ENCODE assay signal across 23 cellular contexts in the genomic region with DNA sequence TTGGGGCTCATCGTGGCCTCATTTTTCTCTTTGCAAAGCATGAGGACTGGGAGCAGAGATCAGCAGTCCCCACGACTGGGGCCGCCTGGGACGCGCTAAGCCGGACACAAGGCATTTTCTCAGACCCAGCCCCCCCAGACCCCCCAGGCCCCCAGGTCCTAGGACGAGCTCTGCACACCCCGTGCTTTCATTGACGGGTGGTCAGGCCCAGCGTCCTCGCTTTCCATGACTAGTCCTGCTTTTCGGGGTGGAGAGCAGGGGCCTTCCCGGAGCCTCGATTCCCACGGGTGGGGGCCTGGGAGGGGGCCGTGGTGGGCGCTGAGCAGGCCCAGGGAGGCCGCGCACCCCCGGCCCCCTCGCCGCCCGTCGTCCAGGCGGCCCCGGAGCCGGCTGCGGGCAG. TPM values are rescaled to one million over a fixed set of nuclear protein-coding genes. Genes with fewer than 3 reads are reported as not detected.
"Had no signal": no experiment of that assay in that cellular context is flagged by ENCODE, and none has a peak within 500 bp of the region (broad histone marks: within the 10 kb centered on the region; RNA-seq: fewer than 3 reads in every experiment).

No MANE protein-coding gene starts in this region.

- H3K4me3 ChIP-seq: adrenal gland, coronary artery, gastrocnemius medialis, prostate gland, SK-N-MC, testis had no signal

- H3K27ac ChIP-seq: adrenal gland, coronary artery, gastrocnemius medialis, prostate gland, SK-N-MC, testis had no signal

- H3K9me3 ChIP-seq: adrenal gland, gastrocnemius medialis, prostate gland, testis had no signal

- ATAC-seq: activated naive CD4-positive, alpha-beta T cell treated with anti-CD3 and anti-CD28 coated beads, Interleukin-2, amount 50 U/mL, for 72 hours; esophagus mucosa; gastrocnemius medialis; sciatic nerve; stimulated activated memory B cell treated with anti-CD40 and anti-IgM and Interleukin-4, amounts not matched to agents 10 μg/mL and 1 μg/mL and 100 μg/mL, for 72 hours had no signal

- H3K36me3 ChIP-seq: adrenal gland, gastrocnemius medialis, prostate gland had no signal

- H3K4me1 ChIP-seq: adrenal gland, gastrocnemius medialis, prostate gland, testis had no signal

- FAIRE-seq: TTC549 had no signal

- H3K27me3 ChIP-seq: gastrocnemius medialis, testis had no signal

- DNase-seq: activated CD4-positive, alpha-beta T cell treated with anti-CD3 and anti-CD28 coated beads, Interleukin-2, amount 50 U/mL, for 48 hours; activated gamma-delta T cell treated with Interleukin-2 at 50 U/mL for 16 hours; activated T-cell treated with anti-CD3 and anti-CD28 coated beads for 4 hours; caudate nucleus; gastrocnemius medialis; head of caudate nucleus; stimulated activated CD4-positive, alpha-beta T cell treated with anti-CD3 and anti-CD28 coated beads, Interleukin-4, amount 100 ng/mL, for 4 hours; testis had no signal

RNA-seq across cellular contexts. Expression of a gene that starts 10.7 kb away (rescaled TPM):
- total RNA-seq: activated naive CD4-positive, alpha-beta T cell treated with anti-CD3 and anti-CD28 coated beads, Interleukin-2, amount 50 U/mL, for 72 hours; activated T-helper 1 cell treated with anti-CD3 and anti-CD28 coated beads, Interleukin-12 subunit alpha, Interleukin-12 subunit beta, Interleukin-2, Interleukin-4 antibody, amounts not matched to agents 30 ng/mL and 10 ng/mL and 1 ng/mL, durations not matched to agents 14 hours and 24 hours and 36 hours; adrenal gland; esophagus mucosa; gastrocnemius medialis; kidney epithelial cell; lower leg skin; omental fat pad; prostate gland; sciatic nerve; T-helper 2 cell treated with Interferon-gamma antibody and Interleukin-4, amounts not matched to agents 100 ng/mL and 5 ng/mL, for 36 hours; testis; ureter had no signal
- polyA plus RNA-seq: adrenal gland had no signal
